In the genomic region with DNA sequence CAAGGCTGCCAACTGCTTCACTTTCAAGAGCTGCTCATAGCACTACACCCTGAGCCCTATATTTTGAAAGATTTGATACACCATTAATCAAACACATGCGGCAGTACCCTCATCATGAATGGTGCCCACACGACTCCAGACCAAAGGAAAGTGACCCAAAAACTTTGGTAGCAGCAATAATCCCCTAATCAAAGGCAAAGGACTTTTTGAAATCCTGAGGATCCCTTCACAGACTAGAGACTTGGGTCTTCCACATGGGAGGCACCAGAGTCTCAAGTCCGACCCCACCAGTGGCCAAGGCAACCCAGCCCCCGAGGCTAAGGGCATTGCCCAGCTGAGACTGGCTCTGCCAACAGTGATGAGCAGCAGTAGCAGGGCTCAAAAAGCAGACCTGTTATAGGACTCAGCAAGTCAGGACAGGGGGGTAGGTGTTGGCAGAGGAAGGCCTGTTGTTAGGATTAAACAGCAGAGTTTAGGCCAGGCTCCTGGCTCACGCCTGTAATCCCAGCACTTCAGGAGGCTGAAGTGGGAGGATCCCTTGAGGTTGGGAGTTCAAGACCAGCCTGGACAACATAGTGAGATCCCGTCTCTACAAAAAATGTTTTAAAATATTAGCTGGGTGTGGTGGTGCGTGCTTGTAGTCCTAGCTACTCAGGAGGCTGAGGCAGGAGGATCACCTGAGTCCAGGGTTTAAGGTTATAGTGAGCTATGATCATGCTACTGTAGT, we compare ENCODE assay signal across 7 cellular contexts. TPM values are rescaled to one million over a fixed set of nuclear protein-coding genes. Genes with fewer than 3 reads are reported as not detected.
DNase-seq lines count a peak whose midpoint lies in the region; ATAC-seq and TF ChIP-seq lines count a peak whose summit lies in the region.

No MANE protein-coding gene starts in this region.

- H3K27ac ChIP-seq in RWPE1 = peak overlapping the region; percentile 22

- H3K4me3 Mint-ChIP-seq in stimulated activated effector memory CD8-positive, alpha-beta T cell treated with anti-CD3 and anti-CD28 coated beads, Interleukin-12 subunit alpha, Interleukin-12 subunit beta, amount 100 ng/mL, for 72 hours = peak overlapping the region; percentile 77

- no peak for ATAC-seq in stimulated activated effector memory CD8-positive, alpha-beta T cell treated with anti-CD3 and anti-CD28 coated beads, Interleukin-12 subunit alpha, Interleukin-12 subunit beta, amount 100 ng/mL, for 72 hours
- ATAC-seq in GM21447 (IDR thresholded peaks at IDR 0.05; ENCODE audit: unreplicated experiment) = no peak

- H3K4me1 Mint-ChIP-seq in stimulated activated effector memory CD8-positive, alpha-beta T cell treated with anti-CD3 and anti-CD28 coated beads, Interleukin-12 subunit alpha, Interleukin-12 subunit beta, amount 100 ng/mL, for 72 hours = peaks cover 52% of the 10 kb centered on the region

- H3K27ac Mint-ChIP-seq in stimulated activated effector memory CD8-positive, alpha-beta T cell treated with anti-CD3 and anti-CD28 coated beads, Interleukin-12 subunit alpha, Interleukin-12 subunit beta, amount 100 ng/mL, for 72 hours = peak overlapping the region; percentile 92

- no peaks in the 10 kb centered on the region for H3K9me3 Mint-ChIP-seq in stimulated activated effector memory CD8-positive, alpha-beta T cell treated with anti-CD3 and anti-CD28 coated beads, Interleukin-12 subunit alpha, Interleukin-12 subunit beta, amount 100 ng/mL, for 72 hours

- CTCF ChIA-PET in RWPE1 (lab: Yijun Ruan, JAX) = no interaction called here

- POLR2A ChIA-PET in RWPE1 (lab: Yijun Ruan, JAX; ENCODE audit: low non-redundant PET) = no interaction called here

- DNase-seq in GM12864 (ENCODE audit: low read depth) = no peak
- no peak for DNase-seq in RWPE1 (ENCODE audit: low spot score)
- no peak for DNase-seq in fibroblast of the aortic adventitia (ENCODE audit: low read depth)
- no peak for DNase-seq in stimulated activated effector memory CD8-positive, alpha-beta T cell treated with anti-CD3 and anti-CD28 coated beads, Interleukin-12 subunit alpha, Interleukin-12 subunit beta, amount 100 ng/mL, for 72 hours (ENCODE audit: low spot score in 2 of 2)
- no peak for DNase-seq in NCI-H1694 treated with DMSO at 0.1 percent for 48 hours (lab: John Stamatoyannopoulos, UW)
- no peak for DNase-seq in NCI-H526 (lab: John Stamatoyannopoulos, UW)

- TF ChIP-seq CTCF in GM12864 (IDR thresholded peaks at IDR 0.05; ENCODE audit: low read depth, low read length, missing control alignments) = no peak
- no peak for TF ChIP-seq CTCF in RWPE1 (conservative IDR thresholded peaks at IDR 0.05; ENCODE audit: low read depth)
- TF ChIP-seq CTCF in fibroblast of the aortic adventitia (IDR thresholded peaks at IDR 0.05; ENCODE audit: insufficient read depth, low read length) = no peak

- peaks cover 89% of the 10 kb centered on the region for H3K36me3 Mint-ChIP-seq in stimulated activated effector memory CD8-positive, alpha-beta T cell treated with anti-CD3 and anti-CD28 coated beads, Interleukin-12 subunit alpha, Interleukin-12 subunit beta, amount 100 ng/mL, for 72 hours

- H3K4me3 ChIP-seq in GM12864 (ENCODE audit: low read depth, low read length) = peak overlapping the region; percentile 60
- peak overlapping the region; percentile 56 for H3K4me3 ChIP-seq in fibroblast of the aortic adventitia (ENCODE audit: low read depth, low read length)

RNA-seq across cellular contexts. Expression of a gene that starts 3.2 kb away (rescaled TPM):
- total RNA-seq in fibroblast of the aortic adventitia (ENCODE audit: low replicate concordance) = 26.1 and 70.3 TPM in 2 replicates

RNA-seq across cellular contexts. Expression of a gene that starts 50.2 kb away (rescaled TPM):
- total RNA-seq in fibroblast of the aortic adventitia (ENCODE audit: low replicate concordance) = 12.8 and 13.3 TPM in 2 replicates
